ENCODE assay signal across 8 cellular contexts in genomic region chr13:97018029-97018819, GRCh38. TPM values are rescaled to one million over a fixed set of nuclear protein-coding genes. Genes with fewer than 3 reads are reported as not detected.
DNase-seq lines count a peak whose midpoint lies in the region; ATAC-seq and TF ChIP-seq lines count a peak whose summit lies in the region.

No MANE protein-coding gene starts in this region.

- in situ Hi-C loops in SK-MEL-5 (cut with HindIII; ENCODE audit: low pct_unique_long_range_greater_than_20kb, low sequenced_read_pairs), result no loop called here

- no peak overlapping the region for H3K27ac ChIP-seq in dorsolateral prefrontal cortex
- H3K27ac ChIP-seq in lower lobe of right lung, result no peak overlapping the region
- H3K27ac ChIP-seq in tibial nerve, result no peak overlapping the region

- no peak for TF ChIP-seq POLR2A in tibial nerve (IDR thresholded peaks at IDR 0.05)

- no peak for TF ChIP-seq EP300 in tibial nerve (IDR thresholded peaks at IDR 0.05)

- intact Hi-C loops in dorsolateral prefrontal cortex (cut with DNase I) (loop anchor here in 1 of 2 donors (5.0 to 10.0 kb wide), 2 partner anchors 644 to 787 kb away; no protein-coding TSS in a partner anchor), lower lobe of right lung (cut with DNase I) (no loop called here)

- TF ChIP-seq CTCF in dorsolateral prefrontal cortex (IDR thresholded peaks at IDR 0.05 in 54 of 56, conservative IDR thresholded peaks at IDR 0.05 in 2 of 56; ENCODE audit: low read depth in 1 of 56, partially characterized antibody in 56 of 56) (peak; percentile 79 to 98 (median 90)), lower lobe of right lung (IDR thresholded peaks at IDR 0.05) (peak; percentile 86), tibial nerve (IDR thresholded peaks at IDR 0.05) (peak; percentile 70 to 91 (median 86))

- WGBS in tibial nerve, 2 donors, result 22 to 27% methylated on average over 13 of the region's 13 CpGs

- no peaks in the 10 kb centered on the region for H3K36me3 ChIP-seq in lower lobe of right lung
- H3K36me3 ChIP-seq in tibial nerve, result no peaks in the 10 kb centered on the region

- ATAC-seq in GM21786 (IDR thresholded peaks at IDR 0.05; ENCODE audit: unreplicated experiment) (peak; percentile 82), lower lobe of right lung (peak; percentile 57 to 65)

- H3K9me3 ChIP-seq in lower lobe of right lung (no peaks in the 10 kb centered on the region), tibial nerve (no peaks in the 10 kb centered on the region)

- peak; percentile 67 for DNase-seq in activated effector memory CD4-positive, alpha-beta T cell treated with anti-CD3 and anti-CD28 coated beads, Interleukin-2, amount 50 U/mL, for 16 hours
- DNase-seq in activated effector memory CD4-positive, alpha-beta T cell treated with Interleukin-2 at 50 U/mL for 16 hours, result no peak
- peak; percentile 8 for DNase-seq in KG1 (lab: John Stamatoyannopoulos, UW)
- peak; percentile 74 for DNase-seq in SK-MEL-5 (ENCODE audit: low read depth, low spot score)
- DNase-seq in dorsolateral prefrontal cortex, result peak in 4 of 10 donors; percentile 13 to 54 (median 40)
- no peak for DNase-seq in lower lobe of right lung
- DNase-seq in tibial nerve (ENCODE audit: low spot score in 2 of 2), result peak in 1 of 2 donors; percentile 41

- H3K4me1 ChIP-seq in lower lobe of right lung (no peaks in the 10 kb centered on the region), tibial nerve (peaks cover 0 to 8% (median 0%) of the 10 kb centered on the region in 4 donors)

- H3K4me3 ChIP-seq in dorsolateral prefrontal cortex (peak overlapping the region in 14 of 59 donors; percentile 0 to 36 (median 12)), lower lobe of right lung (no peak overlapping the region), tibial nerve (no peak overlapping the region)

- H3K27me3 ChIP-seq in dorsolateral prefrontal cortex, result no peaks in the 10 kb centered on the region
- H3K27me3 ChIP-seq in lower lobe of right lung (ENCODE audit: low read depth), result peaks cover 4% of the 10 kb centered on the region
- no peaks in the 10 kb centered on the region for H3K27me3 ChIP-seq in tibial nerve

RNA-seq across cellular contexts. Expression of gene OXGR1, which starts 23.9 kb away (rescaled TPM):
- 0.13 TPM in 1 of 2 replicates, not detected in the other for total RNA-seq in SK-MEL-5 (2014; rRNA removed; shearing (Covaris generic))
- 0.13 TPM in 1 of 2 replicates, not detected in the other for polyA plus RNA-seq in SK-MEL-5 (2015; cell fraction: cytosol; rRNA removed)
- polyA plus RNA-seq in SK-MEL-5 (2015; cell fraction: nucleus; rRNA removed), result 0.43 TPM in 1 of 2 replicates, not detected in the other
- total RNA-seq in dorsolateral prefrontal cortex (1 to 10 TPM in 90 of 120 experiments, under 1 TPM in 30; 0.33 to 4.9 (median 1.7) TPM), lower lobe of right lung (0.83 TPM), tibial nerve (not detected)

Comparison
In these comparisons a context has a peak if more than half of its experiments do, and no peak if none do; other contexts are left out.
1. DNase-seq: peak in activated effector memory CD4-positive, alpha-beta T cell treated with anti-CD3 and anti-CD28 coated beads, Interleukin-2, amount 50 U/mL, for 16 hours (single experiment), KG1 (single experiment) and SK-MEL-5 (single experiment); none in activated effector memory CD4-positive, alpha-beta T cell treated with Interleukin-2 at 50 U/mL for 16 hours (single experiment) and lower lobe of right lung (single experiment).
2. Peak in every context shown above with its lines, with median percentiles within 50 percentile points of each other: CTCF ChIP-seq.